11 cellular contexts compared by ENCODE assay signal in genomic region chr1:209363112-209363511, GRCh38.
A peak's percentile ranks its signal among the peaks of the same experiment; 100 is the strongest.
DNase-seq lines count a peak whose midpoint lies in the region; ATAC-seq and TF ChIP-seq lines count a peak whose summit lies in the region.
"Had no signal": no experiment of that assay in that cellular context is flagged by ENCODE, and none has a peak within 500 bp of the region (broad histone marks: within the 10 kb centered on the region; RNA-seq: fewer than 3 reads in every experiment).

No MANE protein-coding gene starts in this region.

- peak overlapping the region; percentile 40 for H4K12ac ChIP-seq in trophoblast cell (ENCODE audit: low read depth, low read length)

- H3K4me3 ChIP-seq in epithelial cell of esophagus (ENCODE audit: low read length) (no peak overlapping the region), trophoblast cell (ENCODE audit: low read depth, low read length) (no peak overlapping the region)
- H3K4me3 ChIP-seq: BLaER1 treated with 17β-estradiol and CSF1 and Interleukin-3, amounts not matched to agents 10 nM and 100 nM had no signal

- H3K4ac ChIP-seq in trophoblast cell (ENCODE audit: low read depth, low read length) = peak overlapping the region; percentile 65

- TF ChIP-seq CTCF in epithelial cell of esophagus (IDR thresholded peaks at IDR 0.05; ENCODE audit: insufficient read depth, low read depth, low read length, missing control alignments) = no peak

- H3K9me3 ChIP-seq in trophoblast cell (ENCODE audit: insufficient read depth, low read depth, low read length) = no peaks in the 10 kb centered on the region
- H3K9me3 ChIP-seq: BLaER1 treated with 17β-estradiol and CSF1 and Interleukin-3, amounts not matched to agents 10 nM and 100 nM had no signal

- peak overlapping the region; percentile 71 for H2AK5ac ChIP-seq in trophoblast cell (ENCODE audit: low read length)

- H3K14ac ChIP-seq in trophoblast cell (ENCODE audit: low read length) = peak overlapping the region; percentile 80

- H2BK12ac ChIP-seq in trophoblast cell (ENCODE audit: low read length) = peak overlapping the region; percentile 100

- H3K36me3 ChIP-seq in trophoblast cell (ENCODE audit: control insufficient read depth in 1 of 2, insufficient read depth in 2 of 2, low read length in 2 of 2) = no peaks in the 10 kb centered on the region
- H3K36me3 ChIP-seq: BLaER1 treated with 17β-estradiol and CSF1 and Interleukin-3, amounts not matched to agents 10 nM and 100 nM had no signal

- H4K8ac ChIP-seq in trophoblast cell (ENCODE audit: low read depth, low read length) = peak overlapping the region; percentile 86

- H3K27me3 ChIP-seq in trophoblast cell (ENCODE audit: insufficient read depth, low read length) = no peaks in the 10 kb centered on the region
- H3K27me3 ChIP-seq: BLaER1 treated with 17β-estradiol and CSF1 and Interleukin-3, amounts not matched to agents 10 nM and 100 nM had no signal

- no peak for ATAC-seq in HG02884 (IDR thresholded peaks at IDR 0.05; ENCODE audit: unreplicated experiment)
- ATAC-seq: activated CD4-positive, alpha-beta T cell treated with anti-CD3 and anti-CD28 coated beads for 36 hours; T-helper 17 cell had no signal

- H3K18ac ChIP-seq in trophoblast cell (ENCODE audit: low read length) = peak overlapping the region; percentile 85

- H3K27ac ChIP-seq in trophoblast cell (ENCODE audit: low read depth, low read length) = peak overlapping the region; percentile 48
- H3K27ac ChIP-seq: BLaER1 treated with 17β-estradiol and CSF1 and Interleukin-3, amounts not matched to agents 10 nM and 100 nM had no signal

- H2BK120ac ChIP-seq in trophoblast cell (ENCODE audit: insufficient read depth, low read length, poor library complexity) = peak overlapping the region; percentile 96

- no peak overlapping the region for H3K4me2 ChIP-seq in trophoblast cell (ENCODE audit: low read length)

- H3K9ac ChIP-seq in trophoblast cell (ENCODE audit: low read length) = peak overlapping the region; percentile 16
- H3K9ac ChIP-seq: BLaER1 treated with 17β-estradiol and CSF1 and Interleukin-3, amounts not matched to agents 10 nM and 100 nM had no signal

- no CpG with 5 or more reads among the region's 4 CpGs for WGBS in trophoblast cell (ENCODE audit: extremely low coverage, insufficient coverage, insufficient read length)

- H4K91ac ChIP-seq in trophoblast cell (ENCODE audit: low read depth, low read length) = peak overlapping the region; percentile 91

- peaks cover 43% of the 10 kb centered on the region for H3K79me1 ChIP-seq in trophoblast cell (ENCODE audit: low read length)

- in situ Hi-C loops in G401 (cut with HindIII; ENCODE audit: low sequenced_read_pairs) = no loop called here

- H3K79me2 ChIP-seq in trophoblast cell (ENCODE audit: control insufficient read depth, insufficient read depth, low read length, poor library complexity) = peaks cover 6% of the 10 kb centered on the region

- H3K4me1 ChIP-seq in trophoblast cell (ENCODE audit: control insufficient read depth in 1 of 2, insufficient read depth in 2 of 2, low read length in 2 of 2) = peaks cover 21 to 34% of the 10 kb centered on the region in 2 experiments

- peak; percentile 98 for DNase-seq in G401 (ENCODE audit: low spot score)
- DNase-seq in NCI-H2171 treated with DMSO at 0.1 percent for 48 hours (lab: John Stamatoyannopoulos, UW) = peak; percentile 90
- peak; percentile 57 for DNase-seq in epithelial cell of esophagus (ENCODE audit: low read depth)
- no peak for DNase-seq in trophoblast cell
- DNase-seq in central memory CD4-positive, alpha-beta T cell = no peak
- DNase-seq in GM19238 (ENCODE audit: insufficient read length, low spot score) = no peak
- DNase-seq: activated CD4-positive, alpha-beta T cell treated with anti-CD3 and anti-CD28 coated beads for 36 hours; kidney glomerular epithelial cell; T-helper 17 cell had no signal

- peak overlapping the region; percentile 84 for H2BK5ac ChIP-seq in trophoblast cell (ENCODE audit: low read depth, low read length, poor library complexity)

- no peak overlapping the region for H3K23ac ChIP-seq in trophoblast cell (ENCODE audit: low read length)

- peak overlapping the region; percentile 47 for H2AFZ ChIP-seq in trophoblast cell (ENCODE audit: insufficient read depth, low read length, poor library complexity)

Comparison
In these comparisons a context has a peak if more than half of its experiments do, and no peak if none do; other contexts are left out.
1. DNase-seq: peak in G401 (single experiment), NCI-H2171 treated with DMSO at 0.1 percent for 48 hours (single experiment) and epithelial cell of esophagus (single experiment); none in trophoblast cell (0 of 2), central memory CD4-positive, alpha-beta T cell (single experiment) and GM19238 (single experiment).